ENCODE assay signal across 9 cellular contexts in genomic region chr1:24294757-24295371, GRCh38.
DNase-seq lines count a peak whose midpoint lies in the region; ATAC-seq, FAIRE-seq and TF ChIP-seq lines count a peak whose summit lies in the region.
"Had no signal": no experiment of that assay in that cellular context is flagged by ENCODE, and none has a peak within 500 bp of the region (broad histone marks: within the 10 kb centered on the region; RNA-seq: fewer than 3 reads in every experiment).

No MANE protein-coding gene starts in this region.

- peak; percentile 86 for DNase-seq in EL
- peak; percentile 65 for DNase-seq in RCC 7860 (ENCODE audit: low spot score)
- DNase-seq in foreskin fibroblast: peak; percentile 83 to 86
- peak; percentile 45 for DNase-seq in retina
- DNase-seq in NCI-H2107 treated with DMSO at 0.1 percent for 48 hours (lab: John Stamatoyannopoulos, UW; ENCODE audit: unreplicated experiment): no peak
- no peak for DNase-seq in D721Med (ENCODE audit: insufficient read length, low spot score)
- DNase-seq: NCI-H748 treated with DMSO at 0.1 percent for 48 hours had no signal

- ATAC-seq in GM18511 (IDR thresholded peaks at IDR 0.05; ENCODE audit: unreplicated experiment) (no peak), HG02973 (IDR thresholded peaks at IDR 0.05; ENCODE audit: unreplicated experiment) (no peak)

- TF ChIP-seq CTCF in foreskin fibroblast (IDR thresholded peaks at IDR 0.05; ENCODE audit: low read depth, low read length) (no peak), D721Med (IDR thresholded peaks at IDR 0.05; ENCODE audit: insufficient read depth, missing control alignments) (no peak)

- no peak overlapping the region for H3K4me3 ChIP-seq in foreskin fibroblast (ENCODE audit: low read depth in 1 of 2, low read length in 2 of 2)

- FAIRE-seq in RCC 7860 (lab: Jason Lieb, UNC) (no peak), D721Med (lab: Jason Lieb, UNC) (no peak)

Comparison
In these comparisons a context has a peak if more than half of its experiments do, and no peak if none do; other contexts are left out.
1. DNase-seq: peak in EL (single experiment), RCC 7860 (single experiment), foreskin fibroblast (2 of 2) and retina (single experiment); none in NCI-H2107 treated with DMSO at 0.1 percent for 48 hours (single experiment) and D721Med (single experiment).